Comparison of ENCODE assay signal across 1 cellular context in the genomic region with DNA sequence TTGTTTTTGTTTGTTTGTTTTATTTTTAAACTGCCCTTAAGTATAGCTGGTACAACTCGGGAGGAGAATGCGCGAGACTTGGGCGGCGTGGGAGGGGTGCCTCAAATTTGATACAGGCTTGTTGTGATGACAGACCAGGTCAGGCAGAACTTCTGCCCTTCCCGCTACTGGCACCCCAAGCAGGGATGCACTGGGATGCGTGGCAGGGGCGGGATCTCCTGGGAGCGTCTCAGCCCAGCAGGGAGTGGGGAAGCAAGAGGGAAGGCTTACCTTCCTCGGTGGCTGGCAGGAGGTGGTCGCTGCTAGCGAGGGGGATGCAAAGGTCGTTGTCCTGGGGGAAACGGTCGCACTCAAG.
TF ChIP-seq lines count a peak whose summit lies in the region.

No MANE protein-coding gene starts in this region.

TF ChIP-seq in SK-N-SH, 30 proteins besides CTCF, POLR2A, EP300 and RAD21 (continued from another document):
- TF ChIP-seq, protein P1, sequence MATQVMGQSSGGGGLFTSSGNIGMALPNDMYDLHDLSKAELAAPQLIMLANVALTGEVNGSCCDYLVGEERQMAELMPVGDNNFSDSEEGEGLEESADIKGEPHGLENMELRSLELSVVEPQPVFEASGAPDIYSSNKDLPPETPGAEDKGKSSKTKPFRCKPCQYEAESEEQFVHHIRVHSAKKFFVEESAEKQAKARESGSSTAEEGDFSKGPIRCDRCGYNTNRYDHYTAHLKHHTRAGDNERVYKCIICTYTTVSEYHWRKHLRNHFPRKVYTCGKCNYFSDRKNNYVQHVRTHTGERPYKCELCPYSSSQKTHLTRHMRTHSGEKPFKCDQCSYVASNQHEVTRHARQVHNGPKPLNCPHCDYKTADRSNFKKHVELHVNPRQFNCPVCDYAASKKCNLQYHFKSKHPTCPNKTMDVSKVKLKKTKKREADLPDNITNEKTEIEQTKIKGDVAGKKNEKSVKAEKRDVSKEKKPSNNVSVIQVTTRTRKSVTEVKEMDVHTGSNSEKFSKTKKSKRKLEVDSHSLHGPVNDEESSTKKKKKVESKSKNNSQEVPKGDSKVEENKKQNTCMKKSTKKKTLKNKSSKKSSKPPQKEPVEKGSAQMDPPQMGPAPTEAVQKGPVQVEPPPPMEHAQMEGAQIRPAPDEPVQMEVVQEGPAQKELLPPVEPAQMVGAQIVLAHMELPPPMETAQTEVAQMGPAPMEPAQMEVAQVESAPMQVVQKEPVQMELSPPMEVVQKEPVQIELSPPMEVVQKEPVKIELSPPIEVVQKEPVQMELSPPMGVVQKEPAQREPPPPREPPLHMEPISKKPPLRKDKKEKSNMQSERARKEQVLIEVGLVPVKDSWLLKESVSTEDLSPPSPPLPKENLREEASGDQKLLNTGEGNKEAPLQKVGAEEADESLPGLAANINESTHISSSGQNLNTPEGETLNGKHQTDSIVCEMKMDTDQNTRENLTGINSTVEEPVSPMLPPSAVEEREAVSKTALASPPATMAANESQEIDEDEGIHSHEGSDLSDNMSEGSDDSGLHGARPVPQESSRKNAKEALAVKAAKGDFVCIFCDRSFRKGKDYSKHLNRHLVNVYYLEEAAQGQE (IDR thresholded peaks at IDR 0.05; ENCODE audit: low read depth, low read length): no peak
- TF ChIP-seq EZH2phosphoT487 (IDR thresholded peaks at IDR 0.05; ENCODE audit: borderline replicate concordance, low read depth) (0 out of 2 replicates have a peak, but pooled peaks have one; percentile 52), MEF2A (IDR thresholded peaks at IDR 0.05; ENCODE audit: borderline replicate concordance, low read depth) (no peak)
